In the genomic region with DNA sequence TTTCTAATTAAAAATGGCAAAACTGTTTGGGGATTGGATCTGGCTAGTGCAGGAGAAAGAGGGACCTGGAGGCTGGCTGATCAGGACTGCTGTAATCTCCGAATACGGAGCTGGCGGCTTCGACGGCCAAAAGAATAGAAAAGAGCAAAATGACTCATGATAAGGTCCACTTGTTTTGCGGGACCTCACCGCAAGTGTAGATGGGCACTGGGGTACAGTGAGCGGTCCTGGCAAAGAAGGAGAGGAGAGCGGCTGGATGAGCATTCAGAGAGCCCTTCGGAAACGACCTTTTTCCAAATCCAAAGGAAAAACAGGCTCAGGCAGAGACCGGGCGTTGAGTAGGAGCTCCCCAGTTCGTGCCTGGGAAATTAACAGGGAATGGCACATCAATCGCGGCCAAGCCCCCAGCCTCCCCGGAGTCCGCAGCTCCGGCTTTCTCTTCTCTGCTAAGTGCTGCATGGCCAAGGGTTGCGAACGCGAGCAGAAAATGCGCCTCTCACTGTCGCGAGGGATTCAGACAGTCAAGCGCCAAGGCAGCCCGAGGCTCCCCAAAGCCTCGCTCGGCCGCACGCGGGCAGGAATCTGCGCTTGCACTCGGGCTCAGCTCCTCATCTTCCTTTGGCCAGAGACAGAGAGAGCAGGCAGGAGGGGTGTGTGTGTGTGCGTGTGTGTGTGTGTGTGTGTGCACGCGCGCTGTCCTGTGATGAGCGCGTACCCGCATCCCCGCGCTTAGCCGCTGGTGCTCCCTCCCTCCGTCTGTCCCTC, we compare ENCODE assay signal across 10 cellular contexts. TPM values are rescaled to one million over a fixed set of nuclear protein-coding genes. Genes with fewer than 3 reads are reported as not detected.
A peak's percentile ranks its signal among the peaks of the same experiment; 100 is the strongest.
DNase-seq lines count a peak whose midpoint lies in the region; ATAC-seq and TF ChIP-seq lines count a peak whose summit lies in the region.
"Had no signal": no experiment of that assay in that cellular context is flagged by ENCODE, and none has a peak within 500 bp of the region (broad histone marks: within the 10 kb centered on the region; RNA-seq: fewer than 3 reads in every experiment).

No MANE protein-coding gene starts in this region.

- H3K9ac ChIP-seq in GM23248, result no peak overlapping the region

- TF ChIP-seq CTCF in WTC11 (IDR thresholded peaks at IDR 0.05), result no peak

- H3K4me1 Mint-ChIP-seq in WTC11, result peaks cover 26% of the 10 kb centered on the region
- H3K4me1 Mint-ChIP-seq: naive B cell had no signal

- H4K20me1 ChIP-seq in GM23248 (ENCODE audit: insufficient read depth), result no peaks in the 10 kb centered on the region

- 3 to 5% methylated on average over 34 to 45 of the region's 45 CpGs for WGBS in GM23248 (ENCODE audit: low coverage in 1 of 2, low lambda C conversion rate in 2 of 2, missing lambda C conversion rate in 2 of 2), 2 experiments
- no CpG with 5 or more reads among the region's 45 CpGs for WGBS in iPS DF 6.9 (ENCODE audit: insufficient coverage, insufficient read length)

- CTCF ChIA-PET in WTC11 (lab: Charles Lee), result interaction anchor here (0.6 to 1.6 kb wide), 9 partner anchors 10 to 1108 kb away, joined by 3 to 11 read pairs (median 3); no protein-coding TSS in a partner anchor

- DNase-seq in GM23248, result peak; percentile 12
- peak; percentile 51 for DNase-seq in WTC11 (ENCODE audit: low spot score)
- no peak for DNase-seq in iPS DF 6.9 (ENCODE audit: low read depth, low spot score)
- peak; percentile 88 for DNase-seq in retina
- no peak for DNase-seq in left lobe of liver (ENCODE audit: low spot score)
- DNase-seq in NCI-H187 (lab: John Stamatoyannopoulos, UW), result no peak
- DNase-seq in activated naive CD4-positive, alpha-beta T cell treated with anti-CD3 and anti-CD28 coated beads, Interleukin-2, amount 50 U/mL, for 72 hours (ENCODE audit: low spot score in 2 of 2), result no peak
- DNase-seq: DMS79, naive B cell had no signal

- no peaks in the 10 kb centered on the region for H3F3A ChIP-seq in GM23248 (ENCODE audit: insufficient read depth)

- H3K27me3 ChIP-seq in GM23248 (replicated peaks; ENCODE audit: insufficient read depth), result peaks cover 44% of the 10 kb centered on the region
- H3K27me3 ChIP-seq in iPS DF 6.9 (ENCODE audit: control insufficient read depth, insufficient read depth, low read length), result peaks cover 22% of the 10 kb centered on the region

- peaks cover 10% of the 10 kb centered on the region for H3K9me3 Mint-ChIP-seq in WTC11
- peaks cover 4 to 10% of the 10 kb centered on the region in 2 donors for H3K9me3 Mint-ChIP-seq in activated naive CD4-positive, alpha-beta T cell treated with anti-CD3 and anti-CD28 coated beads, Interleukin-2, amount 50 U/mL, for 72 hours

- ATAC-seq in WTC11 (peak; percentile 43), left lobe of liver (no peak), HG03097 (IDR thresholded peaks at IDR 0.05; ENCODE audit: low FRiP score, unreplicated experiment) (no peak)
- no peak for ATAC-seq in activated naive CD4-positive, alpha-beta T cell treated with anti-CD3 and anti-CD28 coated beads, Interleukin-2, amount 50 U/mL, for 72 hours

- H3K4me2 ChIP-seq in GM23248 (ENCODE audit: unreplicated experiment), result no peak overlapping the region

- H3K79me2 ChIP-seq in GM23248 (ENCODE audit: insufficient read depth), result no peaks in the 10 kb centered on the region

- POLR2A ChIA-PET in WTC11 (lab: Charles Lee), result no interaction called here

- H3K4me1 ChIP-seq in GM23248 (ENCODE audit: insufficient read depth), result no peaks in the 10 kb centered on the region
- H3K4me1 ChIP-seq in iPS DF 6.9 (ENCODE audit: control insufficient read depth, insufficient read depth, low read length), result no peaks in the 10 kb centered on the region

- H3K36me3 Mint-ChIP-seq in WTC11, result no peaks in the 10 kb centered on the region
- H3K36me3 Mint-ChIP-seq in activated naive CD4-positive, alpha-beta T cell treated with anti-CD3 and anti-CD28 coated beads, Interleukin-2, amount 50 U/mL, for 72 hours, result peaks cover 18 to 30% of the 10 kb centered on the region in 2 donors

- H3K4me3 ChIP-seq in GM23248 (no peak overlapping the region), iPS DF 6.9 (ENCODE audit: low read length) (peak overlapping the region; percentile 42; the same call in 1 of the 2 replicates)

- in situ Hi-C loops in GM23248 (cut with MboI), result no loop called here

- H2AFZ ChIP-seq in GM23248, result no peak overlapping the region

- no peak overlapping the region for H3K4me3 Mint-ChIP-seq in WTC11
- H3K4me3 Mint-ChIP-seq: naive B cell had no signal

- H3K27me3 Mint-ChIP-seq in WTC11 (ENCODE audit: low read depth), result no peaks in the 10 kb centered on the region; the same call in 1 of the 2 replicates

- H3K36me3 ChIP-seq in GM23248 (ENCODE audit: low read depth), result no peaks in the 10 kb centered on the region
- no peaks in the 10 kb centered on the region for H3K36me3 ChIP-seq in iPS DF 6.9 (ENCODE audit: control insufficient read depth, insufficient read depth, low read length)

- H3K27ac Mint-ChIP-seq in WTC11, result no peak overlapping the region
- no peak overlapping the region for H3K27ac Mint-ChIP-seq in activated naive CD4-positive, alpha-beta T cell treated with anti-CD3 and anti-CD28 coated beads, Interleukin-2, amount 50 U/mL, for 72 hours
- H3K27ac Mint-ChIP-seq: naive B cell had no signal

- H3K27ac ChIP-seq in GM23248 (no peak overlapping the region), iPS DF 6.9 (ENCODE audit: low read length) (no peak overlapping the region)

- H3K9me3 ChIP-seq in GM23248 (ENCODE audit: low read depth) (no peaks in the 10 kb centered on the region), iPS DF 6.9 (ENCODE audit: control insufficient read depth, insufficient read depth, low read length) (no peaks in the 10 kb centered on the region)

- no peaks in the 10 kb centered on the region for H3K9me2 ChIP-seq in GM23248 (ENCODE audit: insufficient read depth)

TF ChIP-seq in WTC11, 78 proteins besides CTCF, POLR2A, EP300 and RAD21 (continues in another document):
- TF ChIP-seq, protein P1, sequence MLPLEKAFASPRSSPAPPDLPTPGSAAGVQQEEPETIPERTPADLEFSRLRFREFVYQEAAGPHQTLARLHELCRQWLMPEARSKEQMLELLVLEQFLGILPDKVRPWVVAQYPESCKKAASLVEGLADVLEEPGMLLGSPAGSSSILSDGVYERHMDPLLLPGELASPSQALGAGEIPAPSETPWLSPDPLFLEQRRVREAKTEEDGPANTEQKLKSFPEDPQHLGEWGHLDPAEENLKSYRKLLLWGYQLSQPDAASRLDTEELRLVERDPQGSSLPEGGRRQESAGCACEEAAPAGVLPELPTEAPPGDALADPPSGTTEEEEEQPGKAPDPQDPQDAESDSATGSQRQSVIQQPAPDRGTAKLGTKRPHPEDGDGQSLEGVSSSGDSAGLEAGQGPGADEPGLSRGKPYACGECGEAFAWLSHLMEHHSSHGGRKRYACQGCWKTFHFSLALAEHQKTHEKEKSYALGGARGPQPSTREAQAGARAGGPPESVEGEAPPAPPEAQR (CRISPR knock-in tag; IDR thresholded peaks at IDR 0.05), result no peak
- TF ChIP-seq, protein P2, sequence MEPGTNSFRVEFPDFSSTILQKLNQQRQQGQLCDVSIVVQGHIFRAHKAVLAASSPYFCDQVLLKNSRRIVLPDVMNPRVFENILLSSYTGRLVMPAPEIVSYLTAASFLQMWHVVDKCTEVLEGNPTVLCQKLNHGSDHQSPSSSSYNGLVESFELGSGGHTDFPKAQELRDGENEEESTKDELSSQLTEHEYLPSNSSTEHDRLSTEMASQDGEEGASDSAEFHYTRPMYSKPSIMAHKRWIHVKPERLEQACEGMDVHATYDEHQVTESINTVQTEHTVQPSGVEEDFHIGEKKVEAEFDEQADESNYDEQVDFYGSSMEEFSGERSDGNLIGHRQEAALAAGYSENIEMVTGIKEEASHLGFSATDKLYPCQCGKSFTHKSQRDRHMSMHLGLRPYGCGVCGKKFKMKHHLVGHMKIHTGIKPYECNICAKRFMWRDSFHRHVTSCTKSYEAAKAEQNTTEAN (CRISPR knock-in tag; IDR thresholded peaks at IDR 0.05), result peak; percentile 95
- TF ChIP-seq, protein P3, sequence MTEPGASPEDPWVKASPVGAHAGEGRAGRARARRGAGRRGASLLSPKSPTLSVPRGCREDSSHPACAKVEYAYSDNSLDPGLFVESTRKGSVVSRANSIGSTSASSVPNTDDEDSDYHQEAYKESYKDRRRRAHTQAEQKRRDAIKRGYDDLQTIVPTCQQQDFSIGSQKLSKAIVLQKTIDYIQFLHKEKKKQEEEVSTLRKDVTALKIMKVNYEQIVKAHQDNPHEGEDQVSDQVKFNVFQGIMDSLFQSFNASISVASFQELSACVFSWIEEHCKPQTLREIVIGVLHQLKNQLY (CRISPR knock-in tag; IDR thresholded peaks at IDR 0.05), result no peak
- TF ChIP-seq, protein P4, sequence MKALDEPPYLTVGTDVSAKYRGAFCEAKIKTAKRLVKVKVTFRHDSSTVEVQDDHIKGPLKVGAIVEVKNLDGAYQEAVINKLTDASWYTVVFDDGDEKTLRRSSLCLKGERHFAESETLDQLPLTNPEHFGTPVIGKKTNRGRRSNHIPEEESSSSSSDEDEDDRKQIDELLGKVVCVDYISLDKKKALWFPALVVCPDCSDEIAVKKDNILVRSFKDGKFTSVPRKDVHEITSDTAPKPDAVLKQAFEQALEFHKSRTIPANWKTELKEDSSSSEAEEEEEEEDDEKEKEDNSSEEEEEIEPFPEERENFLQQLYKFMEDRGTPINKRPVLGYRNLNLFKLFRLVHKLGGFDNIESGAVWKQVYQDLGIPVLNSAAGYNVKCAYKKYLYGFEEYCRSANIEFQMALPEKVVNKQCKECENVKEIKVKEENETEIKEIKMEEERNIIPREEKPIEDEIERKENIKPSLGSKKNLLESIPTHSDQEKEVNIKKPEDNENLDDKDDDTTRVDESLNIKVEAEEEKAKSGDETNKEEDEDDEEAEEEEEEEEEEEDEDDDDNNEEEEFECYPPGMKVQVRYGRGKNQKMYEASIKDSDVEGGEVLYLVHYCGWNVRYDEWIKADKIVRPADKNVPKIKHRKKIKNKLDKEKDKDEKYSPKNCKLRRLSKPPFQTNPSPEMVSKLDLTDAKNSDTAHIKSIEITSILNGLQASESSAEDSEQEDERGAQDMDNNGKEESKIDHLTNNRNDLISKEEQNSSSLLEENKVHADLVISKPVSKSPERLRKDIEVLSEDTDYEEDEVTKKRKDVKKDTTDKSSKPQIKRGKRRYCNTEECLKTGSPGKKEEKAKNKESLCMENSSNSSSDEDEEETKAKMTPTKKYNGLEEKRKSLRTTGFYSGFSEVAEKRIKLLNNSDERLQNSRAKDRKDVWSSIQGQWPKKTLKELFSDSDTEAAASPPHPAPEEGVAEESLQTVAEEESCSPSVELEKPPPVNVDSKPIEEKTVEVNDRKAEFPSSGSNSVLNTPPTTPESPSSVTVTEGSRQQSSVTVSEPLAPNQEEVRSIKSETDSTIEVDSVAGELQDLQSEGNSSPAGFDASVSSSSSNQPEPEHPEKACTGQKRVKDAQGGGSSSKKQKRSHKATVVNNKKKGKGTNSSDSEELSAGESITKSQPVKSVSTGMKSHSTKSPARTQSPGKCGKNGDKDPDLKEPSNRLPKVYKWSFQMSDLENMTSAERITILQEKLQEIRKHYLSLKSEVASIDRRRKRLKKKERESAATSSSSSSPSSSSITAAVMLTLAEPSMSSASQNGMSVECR (CRISPR knock-in tag; IDR thresholded peaks at IDR 0.05; ENCODE audit: borderline replicate concordance), result no peak

RNA-seq across cellular contexts. Expression of a gene that starts 1.8 kb away (rescaled TPM):
- total RNA-seq in GM23248 (2014; rRNA removed; shearing (Covaris generic)), result not detected in 2 replicates
- polyA plus RNA-seq in GM23248 (2016; fragmentation: Nextera tagmentation; extraction: Ambion mirVana), result not detected in 2 replicates
- 0.18 to 0.72 TPM (median 0.66 TPM) in 3 replicates for total RNA-seq in WTC11 (2021)
- not detected for total RNA-seq in left lobe of liver
- not detected for total RNA-seq in activated naive CD4-positive, alpha-beta T cell treated with anti-CD3 and anti-CD28 coated beads, Interleukin-2, amount 50 U/mL, for 72 hours

Comparison
In these comparisons a context has a peak if more than half of its experiments do, and no peak if none do; other contexts are left out.
1. DNase-seq: peak in GM23248 (single experiment), WTC11 (single experiment) and retina (single experiment); none in iPS DF 6.9 (single experiment), left lobe of liver (single experiment), NCI-H187 (0 of 2) and activated naive CD4-positive, alpha-beta T cell treated with anti-CD3 and anti-CD28 coated beads, Interleukin-2, amount 50 U/mL, for 72 hours (0 of 2).